In the genomic region with DNA sequence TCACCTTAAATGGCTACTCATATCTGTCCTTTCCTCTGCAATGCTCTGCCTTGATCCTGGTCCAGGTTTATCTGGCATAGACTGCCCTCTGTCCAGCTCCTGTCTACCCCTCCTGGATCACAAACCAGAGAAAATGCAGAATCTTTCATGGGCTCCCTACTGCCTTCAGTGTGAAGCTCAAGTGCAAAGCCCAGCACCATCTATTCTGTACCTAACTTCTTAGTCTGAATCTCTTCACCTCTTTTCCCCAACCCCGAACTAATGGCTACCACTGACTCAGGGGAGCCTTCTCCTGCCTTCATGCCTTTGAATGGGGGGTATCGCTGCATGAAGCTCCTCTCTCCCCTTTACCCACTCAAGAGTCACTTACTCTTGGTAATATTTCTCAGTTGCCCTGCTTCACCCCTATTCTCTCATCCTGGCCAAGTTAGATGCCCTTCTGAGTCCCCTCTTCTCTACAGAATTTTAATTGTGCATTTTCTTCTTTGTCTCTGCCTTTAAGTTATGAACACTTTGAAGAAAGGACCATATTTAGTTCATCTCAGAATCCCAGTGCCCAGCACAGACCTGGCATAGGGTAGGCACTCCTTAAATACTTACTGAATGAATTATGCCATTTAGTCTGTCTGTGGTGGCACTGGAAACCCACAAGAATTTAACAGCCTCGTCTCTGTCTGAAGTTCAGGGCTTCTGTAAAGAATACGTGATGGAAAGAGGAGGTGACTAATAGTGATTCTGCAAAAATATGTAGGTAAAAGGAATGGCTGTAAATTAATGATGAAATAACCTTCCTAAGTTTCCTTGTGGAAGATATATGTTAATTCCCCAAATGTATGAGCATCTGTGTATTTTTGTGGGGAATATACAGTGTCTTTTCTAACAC, we compare ENCODE assay signal across 9 cellular contexts.
A peak's percentile ranks its signal among the peaks of the same experiment; 100 is the strongest.
DNase-seq lines count a peak whose midpoint lies in the region; ATAC-seq and TF ChIP-seq lines count a peak whose summit lies in the region.
"Had no signal": no experiment of that assay in that cellular context is flagged by ENCODE, and none has a peak within 500 bp of the region (broad histone marks: within the 10 kb centered on the region; RNA-seq: fewer than 3 reads in every experiment).

No MANE protein-coding gene starts in this region.

- H3K9me3 ChIP-seq in CD4-positive, alpha-beta T cell (ENCODE audit: control insufficient read depth, low read length): no peaks in the 10 kb centered on the region

- H3K36me3 Mint-ChIP-seq in CD4-positive, alpha-beta T cell (ENCODE audit: low read depth): no peaks in the 10 kb centered on the region
- no peaks in the 10 kb centered on the region for H3K36me3 Mint-ChIP-seq in activated naive CD8-positive, alpha-beta T cell

- H3K27ac ChIP-seq in CD4-positive, alpha-beta T cell (ENCODE audit: low read depth, low read length): no peak overlapping the region
- H3K27ac ChIP-seq: coronary artery had no signal

- ATAC-seq in CD4-positive, alpha-beta T cell (ENCODE audit: poor library complexity): peak; percentile 79
- no peak for ATAC-seq in GM21515 (IDR thresholded peaks at IDR 0.05; ENCODE audit: unreplicated experiment)

- H3K27ac Mint-ChIP-seq in CD4-positive, alpha-beta T cell: peak overlapping the region; percentile 66
- peak overlapping the region; percentile 99 for H3K27ac Mint-ChIP-seq in activated naive CD8-positive, alpha-beta T cell

- no peak for DNase-seq in CD4-positive, alpha-beta T cell
- DNase-seq in kidney tubule cell (ENCODE audit: low spot score) (peak; percentile 98), iPS-NIHi7 (ENCODE audit: extremely low spot score) (no peak), T-helper 9 cell (no peak), NCI-H82 treated with DMSO at 0.1 percent for 48 hours (lab: John Stamatoyannopoulos, UW; ENCODE audit: unreplicated experiment) (no peak)

- CTCF ChIA-PET in CD4-positive, alpha-beta T cell (lab: Charles Lee): no interaction called here

- H3K27me3 Mint-ChIP-seq in CD4-positive, alpha-beta T cell: no peaks in the 10 kb centered on the region
- H3K27me3 Mint-ChIP-seq in activated naive CD8-positive, alpha-beta T cell: no peaks in the 10 kb centered on the region

- peak overlapping the region; percentile 18 for H3K4me3 Mint-ChIP-seq in CD4-positive, alpha-beta T cell
- H3K4me3 Mint-ChIP-seq in activated naive CD8-positive, alpha-beta T cell: peak overlapping the region; percentile 84

- POLR2A ChIA-PET in CD4-positive, alpha-beta T cell (lab: Charles Lee): interaction anchor here (1.5 to 3.0 kb wide), 3 partner anchors 55 to 57 kb away, joined by 4 to 15 read pairs (median 4); no protein-coding TSS in a partner anchor

- H3K9me3 Mint-ChIP-seq in CD4-positive, alpha-beta T cell: peaks cover 3% of the 10 kb centered on the region
- no peaks in the 10 kb centered on the region for H3K9me3 Mint-ChIP-seq in activated naive CD8-positive, alpha-beta T cell (ENCODE audit: low read depth)

- no peaks in the 10 kb centered on the region for H3K27me3 ChIP-seq in CD4-positive, alpha-beta T cell (ENCODE audit: control insufficient read depth, insufficient read depth, low read length)

- TF ChIP-seq RAD21 in Ishikawa (IDR thresholded peaks at IDR 0.05; ENCODE audit: low read depth): no peak

- no peak for TF ChIP-seq CTCF in CD4-positive, alpha-beta T cell (IDR thresholded peaks at IDR 0.05)

- TF ChIP-seq EP300 in Ishikawa (IDR thresholded peaks at IDR 0.05; ENCODE audit: borderline replicate concordance): peak; percentile 92

- intact Hi-C loops in CD4-positive, alpha-beta T cell (cut with DNase I, micrococcal nuclease): no loop called here

- peaks cover 78% of the 10 kb centered on the region for H3K4me1 Mint-ChIP-seq in CD4-positive, alpha-beta T cell (ENCODE audit: low read depth)
- H3K4me1 Mint-ChIP-seq in activated naive CD8-positive, alpha-beta T cell (ENCODE audit: low read depth): peaks cover 82% of the 10 kb centered on the region

TF ChIP-seq in Ishikawa, 13 proteins besides CTCF, POLR2A, EP300 and RAD21:
- TF ChIP-seq TEAD4 (IDR thresholded peaks at IDR 0.05): peak; percentile 78
- TF ChIP-seq NFIC (IDR thresholded peaks at IDR 0.05): peak; percentile 52
- TF ChIP-seq ZBTB7A (IDR thresholded peaks at IDR 0.05; ENCODE audit: low read depth): no peak
- no peak for TF ChIP-seq TAF1 (IDR thresholded peaks at IDR 0.05; ENCODE audit: low read depth)
- TF ChIP-seq, protein P1, sequence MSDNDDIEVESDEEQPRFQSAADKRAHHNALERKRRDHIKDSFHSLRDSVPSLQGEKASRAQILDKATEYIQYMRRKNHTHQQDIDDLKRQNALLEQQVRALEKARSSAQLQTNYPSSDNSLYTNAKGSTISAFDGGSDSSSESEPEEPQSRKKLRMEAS (IDR thresholded peaks at IDR 0.05): no peak
- peak; percentile 87 for TF ChIP-seq TCF12 (IDR thresholded peaks at IDR 0.05; ENCODE audit: low read depth)
- peak; percentile 90 for TF ChIP-seq FOXM1 (IDR thresholded peaks at IDR 0.05; ENCODE audit: borderline replicate concordance, low read depth)
TF ChIP-seq in Ishikawa: peak in this region for 4.
